ENCODE assay signal across 1 cellular context in genomic region chr15:89814112-89814742, GRCh38.
TF ChIP-seq lines count a peak whose summit lies in the region.

No MANE protein-coding gene starts in this region.

TF ChIP-seq in H1, 55 proteins besides CTCF, POLR2A, EP300 and RAD21 (continued from another document):
- no peak for TF ChIP-seq SRF (IDR thresholded peaks at IDR 0.05; ENCODE audit: low read depth, low read length)
- no peak for TF ChIP-seq SAP30 (IDR thresholded peaks at IDR 0.05; ENCODE audit: insufficient read depth, insufficient replicate concordance, low read length)
- TF ChIP-seq SUZ12 (IDR thresholded peaks at IDR 0.05; ENCODE audit: low read length): peak; percentile 56; the same call in 1 of the 2 replicates
- TF ChIP-seq CTBP2 (IDR thresholded peaks at IDR 0.05; ENCODE audit: borderline replicate concordance, insufficient read depth, insufficient read length, low read length): no peak
- TF ChIP-seq ASH2L (IDR thresholded peaks at IDR 0.05; ENCODE audit: low read length): peak; percentile 11
- TF ChIP-seq RXRA (IDR thresholded peaks at IDR 0.05; ENCODE audit: insufficient read depth, low read depth, low read length): no peak
- TF ChIP-seq HDAC2 (IDR thresholded peaks at IDR 0.05; ENCODE audit: borderline replicate concordance in 1 of 2, low read depth in 2 of 2, low read length in 2 of 2): no peak
- TF ChIP-seq POLR2AphosphoS5 (IDR thresholded peaks at IDR 0.05; ENCODE audit: low read depth, low read length): no peak
- peak; percentile 86 for TF ChIP-seq MAX (IDR thresholded peaks at IDR 0.05)
- TF ChIP-seq CHD2 (IDR thresholded peaks at IDR 0.05; ENCODE audit: low read length): no peak
- no peak for TF ChIP-seq GTF2F1 (IDR thresholded peaks at IDR 0.05; ENCODE audit: borderline replicate concordance, low read depth, low read length)
- TF ChIP-seq TEAD4 (IDR thresholded peaks at IDR 0.05; ENCODE audit: low read depth, low read length): no peak
- TF ChIP-seq USF2 (IDR thresholded peaks at IDR 0.05; ENCODE audit: low read length): no peak
- TF ChIP-seq BACH1 (IDR thresholded peaks at IDR 0.05; ENCODE audit: low read length): no peak
- TF ChIP-seq CBX5 (IDR thresholded peaks at IDR 0.05; ENCODE audit: low read depth, low read length): no peak
- no peak for TF ChIP-seq NANOG (IDR thresholded peaks at IDR 0.05; ENCODE audit: insufficient read depth, low read depth, low read length, poor library complexity, severe bottlenecking)
- TF ChIP-seq CREB1 (IDR thresholded peaks at IDR 0.05): no peak
- peak; percentile 91 for TF ChIP-seq E2F6 (IDR thresholded peaks at IDR 0.05)
